Comparison of ENCODE assay signal across 18 cellular contexts in the genomic region with DNA sequence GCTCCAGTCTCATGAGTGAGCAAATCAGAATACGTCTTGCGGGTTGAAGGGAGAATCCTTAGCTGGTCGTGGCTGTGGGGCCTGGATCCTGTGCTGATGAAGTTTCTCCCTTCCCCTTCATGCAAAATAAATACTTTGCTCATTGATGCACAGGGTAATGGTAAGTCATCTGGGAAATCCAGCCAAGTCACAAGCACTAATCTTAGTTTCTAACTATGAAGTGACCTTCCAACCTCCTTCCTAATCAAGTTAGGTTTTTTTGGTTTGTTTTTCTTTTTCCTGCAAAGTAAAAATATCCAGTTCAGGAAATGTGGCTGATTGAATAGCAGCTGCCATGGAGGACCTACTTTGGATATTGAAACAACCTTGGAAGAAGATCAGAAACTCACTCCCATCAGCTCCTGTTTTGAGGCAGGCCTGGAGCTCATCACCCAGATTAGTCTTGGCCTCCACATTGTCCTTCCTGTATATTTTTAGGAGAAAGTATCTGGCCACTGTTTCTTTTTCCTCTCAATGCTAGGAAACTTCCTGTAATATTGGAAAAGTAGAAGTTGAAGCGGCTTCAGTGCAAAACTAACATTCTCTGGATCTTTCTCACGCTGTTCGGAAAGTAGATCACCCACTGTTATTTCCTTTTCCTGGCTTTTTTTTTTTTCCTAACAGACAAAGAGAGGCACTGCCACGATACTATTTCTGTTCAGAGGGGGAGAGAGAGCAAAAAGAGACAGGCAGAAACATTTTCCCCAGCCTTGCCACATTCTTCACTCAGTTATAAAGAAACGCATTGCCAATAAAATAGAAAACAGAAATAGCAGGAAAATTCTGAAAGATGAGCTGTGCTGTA. TPM values are rescaled to one million over a fixed set of nuclear protein-coding genes. Genes with fewer than 3 reads are reported as not detected.
A peak's percentile ranks its signal among the peaks of the same experiment; 100 is the strongest.
DNase-seq lines count a peak whose midpoint lies in the region; ATAC-seq and TF ChIP-seq lines count a peak whose summit lies in the region.
"Had no signal": no experiment of that assay in that cellular context is flagged by ENCODE, and none has a peak within 500 bp of the region (broad histone marks: within the 10 kb centered on the region; RNA-seq: fewer than 3 reads in every experiment).

No MANE protein-coding gene starts in this region.

- H3K4me3 Mint-ChIP-seq in GM23338 (no peak overlapping the region), endodermal cell (no peak overlapping the region)
- H3K4me3 Mint-ChIP-seq: IgD-negative memory B cell; stimulated activated naive CD8-positive, alpha-beta T cell treated with anti-CD3 and anti-CD28 coated beads, Interleukin-15, Interleukin-2, amounts not matched to agents 100 ng/mL and 50 ng/mL, for 24 hours had no signal

- H3K4me3 ChIP-seq in GM23338: no peak overlapping the region
- H3K4me3 ChIP-seq in skeletal muscle tissue (ENCODE audit: low read length in 3 of 3): no peak overlapping the region
- no peak overlapping the region for H3K4me3 ChIP-seq in endodermal cell (ENCODE audit: low read length)

- H3K27me3 ChIP-seq in GM23338 (ENCODE audit: insufficient read depth): no peaks in the 10 kb centered on the region
- H3K27me3 ChIP-seq in skeletal muscle tissue (ENCODE audit: control insufficient read depth in 3 of 3, insufficient read depth in 3 of 3, low read length in 3 of 3): no peaks in the 10 kb centered on the region
- H3K27me3 ChIP-seq in endodermal cell (ENCODE audit: control insufficient read depth, insufficient read depth, low read length, poor library complexity, severe bottlenecking): no peaks in the 10 kb centered on the region
- H3K27me3 ChIP-seq: brain microvascular endothelial cell had no signal

- ATAC-seq in GM23338: no peak
- peak; percentile 19 for ATAC-seq in left lobe of liver
- no peak for ATAC-seq in GM19328 (IDR thresholded peaks at IDR 0.05; ENCODE audit: unreplicated experiment)
- no peak for ATAC-seq in HG02610 (IDR thresholded peaks at IDR 0.05; ENCODE audit: unreplicated experiment)

- no peak for TF ChIP-seq CTCF in GM23338 (conservative IDR thresholded peaks at IDR 0.05; ENCODE audit: low read depth in 2 of 2)
- TF ChIP-seq CTCF in endodermal cell (conservative IDR thresholded peaks at IDR 0.05): no peak

- H3K36me3 ChIP-seq in GM23338 (ENCODE audit: insufficient read depth) (no peaks in the 10 kb centered on the region), skeletal muscle tissue (ENCODE audit: control insufficient read depth in 3 of 3, insufficient read depth in 3 of 3, low read length in 3 of 3) (no peaks in the 10 kb centered on the region), endodermal cell (ENCODE audit: control insufficient read depth, insufficient read depth, low read length) (no peaks in the 10 kb centered on the region)
- H3K36me3 ChIP-seq: brain microvascular endothelial cell had no signal

- no peaks in the 10 kb centered on the region for H3K36me3 Mint-ChIP-seq in GM23338 (ENCODE audit: low read depth)
- no peaks in the 10 kb centered on the region for H3K36me3 Mint-ChIP-seq in endodermal cell (ENCODE audit: low read depth)

- H3F3A ChIP-seq in GM23338 (replicated peaks; ENCODE audit: low read depth): no peaks in the 10 kb centered on the region

- H3K9me2 ChIP-seq in GM23338 (ENCODE audit: insufficient read depth): no peaks in the 10 kb centered on the region

- no peak overlapping the region for H3K4me2 ChIP-seq in GM23338

- H3K27ac ChIP-seq in GM23338 (ENCODE audit: low read depth) (no peak overlapping the region), skeletal muscle tissue (ENCODE audit: low read depth, low read length) (peak overlapping the region; percentile 36), endodermal cell (ENCODE audit: low read depth, low read length) (no peak overlapping the region)
- H3K27ac ChIP-seq: brain microvascular endothelial cell had no signal

- H3K9me3 Mint-ChIP-seq in GM23338 (no peaks in the 10 kb centered on the region), endodermal cell (no peaks in the 10 kb centered on the region)
- H3K9me3 Mint-ChIP-seq: stimulated activated naive CD8-positive, alpha-beta T cell treated with anti-CD3 and anti-CD28 coated beads, Interleukin-15, Interleukin-2, amounts not matched to agents 100 ng/mL and 50 ng/mL, for 24 hours had no signal

- no peak overlapping the region for H3K9ac ChIP-seq in skeletal muscle tissue (ENCODE audit: low read depth in 1 of 3, low read length in 3 of 3)
- H3K9ac ChIP-seq in endodermal cell (ENCODE audit: extremely low read depth, low read length, poor library complexity, severe bottlenecking): no peak overlapping the region

- no peak for DNase-seq in GM23338 (ENCODE audit: low spot score)
- peak; percentile 86 for DNase-seq in dermis blood vessel endothelial cell
- DNase-seq in left lobe of liver (ENCODE audit: low spot score): no peak
- no peak for DNase-seq in endodermal cell
- DNase-seq in activated naive CD4-positive, alpha-beta T cell treated with anti-CD3 and anti-CD28 coated beads, Interleukin-2, amount 50 U/mL, for 16 hours: no peak
- DNase-seq: activated CD8-positive, alpha-beta memory T cell treated with anti-CD3 and anti-CD28 coated beads for 24 hours; brain microvascular endothelial cell; DMS153; NCI-H1048; NCI-H345; small intestine had no signal

- H4K20me1 ChIP-seq in GM23338 (replicated peaks; ENCODE audit: insufficient read depth): no peaks in the 10 kb centered on the region

- H2AFZ ChIP-seq in GM23338: peak overlapping the region; percentile 52

- H3K4me1 ChIP-seq in GM23338 (ENCODE audit: insufficient read depth) (no peaks in the 10 kb centered on the region), skeletal muscle tissue (ENCODE audit: control insufficient read depth in 3 of 3, insufficient read depth in 3 of 3, low read length in 3 of 3) (peaks cover 0 to 4% (median 3%) of the 10 kb centered on the region in 3 donors), endodermal cell (ENCODE audit: control insufficient read depth, insufficient read depth, low read length) (peaks cover 3% of the 10 kb centered on the region)

- H3K27ac Mint-ChIP-seq in GM23338: no peak overlapping the region
- no peak overlapping the region for H3K27ac Mint-ChIP-seq in endodermal cell
- H3K27ac Mint-ChIP-seq: stimulated activated naive CD8-positive, alpha-beta T cell treated with anti-CD3 and anti-CD28 coated beads, Interleukin-15, Interleukin-2, amounts not matched to agents 100 ng/mL and 50 ng/mL, for 24 hours had no signal

- no peaks in the 10 kb centered on the region for H3K9me3 ChIP-seq in skeletal muscle tissue (ENCODE audit: control insufficient read depth in 3 of 3, low read length in 3 of 3)
- no peaks in the 10 kb centered on the region for H3K9me3 ChIP-seq in endodermal cell (ENCODE audit: control insufficient read depth, low read length)

- H3K27me3 Mint-ChIP-seq in GM23338 (ENCODE audit: insufficient read depth, low read depth, poor library complexity) (no peaks in the 10 kb centered on the region), endodermal cell (ENCODE audit: insufficient read depth) (no peaks in the 10 kb centered on the region)
- H3K27me3 Mint-ChIP-seq: IgD-negative memory B cell; stimulated activated naive CD8-positive, alpha-beta T cell treated with anti-CD3 and anti-CD28 coated beads, Interleukin-15, Interleukin-2, amounts not matched to agents 100 ng/mL and 50 ng/mL, for 24 hours had no signal

- WGBS in endodermal cell (ENCODE audit: insufficient coverage in 1 of 2, insufficient read length in 1 of 2), 2 experiments: 92 to 97% methylated on average over 3 to 7 of the region's 8 CpGs

- no peaks in the 10 kb centered on the region for H3K4me1 Mint-ChIP-seq in GM23338
- no peaks in the 10 kb centered on the region for H3K4me1 Mint-ChIP-seq in endodermal cell

- H3K79me2 ChIP-seq in GM23338 (replicated peaks; ENCODE audit: insufficient read depth): no peaks in the 10 kb centered on the region

TF ChIP-seq in GM23338, 12 proteins besides CTCF, POLR2A, EP300 and RAD21 (continues in another document):
- no peak for TF ChIP-seq POLR2AphosphoS5 (IDR thresholded peaks at IDR 0.05; ENCODE audit: low read depth)
- TF ChIP-seq CREB1 (CRISPR knock-in tag; IDR thresholded peaks at IDR 0.05; ENCODE audit: low read depth): no peak
- no peak for TF ChIP-seq NANOG (IDR thresholded peaks at IDR 0.05; ENCODE audit: borderline replicate concordance)
- TF ChIP-seq ZNF114 (CRISPR knock-in tag; IDR thresholded peaks at IDR 0.05): no peak
- TF ChIP-seq, protein P1, sequence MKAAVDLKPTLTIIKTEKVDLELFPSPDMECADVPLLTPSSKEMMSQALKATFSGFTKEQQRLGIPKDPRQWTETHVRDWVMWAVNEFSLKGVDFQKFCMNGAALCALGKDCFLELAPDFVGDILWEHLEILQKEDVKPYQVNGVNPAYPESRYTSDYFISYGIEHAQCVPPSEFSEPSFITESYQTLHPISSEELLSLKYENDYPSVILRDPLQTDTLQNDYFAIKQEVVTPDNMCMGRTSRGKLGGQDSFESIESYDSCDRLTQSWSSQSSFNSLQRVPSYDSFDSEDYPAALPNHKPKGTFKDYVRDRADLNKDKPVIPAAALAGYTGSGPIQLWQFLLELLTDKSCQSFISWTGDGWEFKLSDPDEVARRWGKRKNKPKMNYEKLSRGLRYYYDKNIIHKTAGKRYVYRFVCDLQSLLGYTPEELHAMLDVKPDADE (IDR thresholded peaks at IDR 0.05): no peak
- TF ChIP-seq EZH2phosphoT487 (IDR thresholded peaks at IDR 0.05; ENCODE audit: unreplicated experiment): no peak

RNA-seq across cellular contexts. Expression of gene ARL11, which starts 12.2 kb away (rescaled TPM):
- 0.52 and 1.2 TPM in 2 replicates for total RNA-seq in GM23338 (2014; rRNA removed; shearing (Covaris generic))
- 0.32 and 0.61 TPM in 2 replicates for polyA plus RNA-seq in GM23338 (2016; fragmentation: Nextera tagmentation; extraction: Ambion mirVana)
- total RNA-seq in dermis blood vessel endothelial cell: 0.09 and 0.51 TPM in 2 replicates
- total RNA-seq in left lobe of liver: 0.23 TPM
- total RNA-seq in skeletal muscle tissue: under 0.01 TPM
- under 1 TPM; 0.24 to 0.49 TPM for total RNA-seq in endodermal cell
- polyA plus RNA-seq in endodermal cell (2013, experiment 1 of 2): 0.14 TPM
- polyA plus RNA-seq in endodermal cell (2013, experiment 2 of 2): 0.08 TPM
- total RNA-seq: kidney epithelial cell had no signal
- polyA plus RNA-seq: neural cell had no signal

RNA-seq across cellular contexts. Expression of gene RCBTB1, which starts 30.7 kb away (rescaled TPM):
- 33.5 and 33.9 TPM in 2 replicates for total RNA-seq in GM23338 (2014; rRNA removed; shearing (Covaris generic))
- 10.8 and 11.2 TPM in 2 replicates for polyA plus RNA-seq in GM23338 (2016; fragmentation: Nextera tagmentation; extraction: Ambion mirVana)
- total RNA-seq in dermis blood vessel endothelial cell (24.5 and 26.0 TPM in 2 replicates), left lobe of liver (7.2 TPM), skeletal muscle tissue (9.4 TPM), endodermal cell (10 to 100 TPM; 40.6 to 46.4 TPM)
- 29.5 TPM for polyA plus RNA-seq in endodermal cell (2013, experiment 1 of 2)
- polyA plus RNA-seq in endodermal cell (2013, experiment 2 of 2): 30.5 TPM
